8 cellular contexts compared by ENCODE assay signal in genomic region chr4:13483142-13484044, GRCh38. TPM values are rescaled to one million over a fixed set of nuclear protein-coding genes. Genes with fewer than 3 reads are reported as not detected.
A peak's percentile ranks its signal among the peaks of the same experiment; 100 is the strongest.
DNase-seq lines count a peak whose midpoint lies in the region; ATAC-seq and TF ChIP-seq lines count a peak whose summit lies in the region.

No MANE protein-coding gene starts in this region.

- peaks cover 5% of the 10 kb centered on the region for H3K36me3 ChIP-seq in DOHH2 (ENCODE audit: control insufficient read depth, low read length)
- H3K36me3 ChIP-seq in mammary epithelial cell (ENCODE audit: insufficient read depth, low read length) = peaks cover 2% of the 10 kb centered on the region
- peaks cover 3% of the 10 kb centered on the region; the same call in 1 of the 2 replicates for H3K36me3 ChIP-seq in iPS-20b (ENCODE audit: insufficient read depth, low read depth, low read length)
- H3K36me3 ChIP-seq in gastrocnemius medialis = no peaks in the 10 kb centered on the region

- H3K9ac ChIP-seq in mammary epithelial cell (ENCODE audit: insufficient read depth, low read length) (peak overlapping the region; percentile 99), iPS-20b (ENCODE audit: low read depth, low read length) (peak overlapping the region; percentile 96; the same call in 1 of the 2 replicates)

- no peaks in the 10 kb centered on the region for H3K9me2 ChIP-seq in DOHH2 (replicated peaks; ENCODE audit: control insufficient read depth, low read length)

- H3K27me3 ChIP-seq in DOHH2 (ENCODE audit: control insufficient read depth, low read length) (0 out of 2 replicates have a peak, but pooled peaks cover 4% of the 10 kb centered on the region), mammary epithelial cell (ENCODE audit: insufficient read depth, low read length) (no peaks in the 10 kb centered on the region), iPS-20b (ENCODE audit: insufficient read depth, low read length) (no peaks in the 10 kb centered on the region), gastrocnemius medialis (peaks cover 0 to 6% (median 0%) of the 10 kb centered on the region in 3 donors)

- CTCF ChIA-PET in mammary epithelial cell (lab: Charles Lee; ENCODE audit: low non-redundant PET) = no interaction called here

- TF ChIP-seq CTCF in DOHH2 (IDR thresholded peaks at IDR 0.05; ENCODE audit: low read depth, low read length, poor library complexity, severe bottlenecking) (no peak), mammary epithelial cell (conservative IDR thresholded peaks at IDR 0.05 in 1 of 2, IDR thresholded peaks at IDR 0.05 in 1 of 2; ENCODE audit: extremely low read depth in 1 of 2, insufficient read depth in 1 of 2, low read depth in 1 of 2, low read length in 2 of 2) (no peak), gastrocnemius medialis (IDR thresholded peaks at IDR 0.05 in 4 of 5, conservative IDR thresholded peaks at IDR 0.05 in 1 of 5) (no peak)

- H3K27ac ChIP-seq in DOHH2 (ENCODE audit: low read depth, low read length) (0 out of 2 replicates have a peak overlapping the region, but pooled peaks have one; percentile 20), mammary epithelial cell (ENCODE audit: insufficient read depth, low read depth, low read length) (peak overlapping the region; percentile 100), iPS-20b (ENCODE audit: low read length) (peak overlapping the region; percentile 29), gastrocnemius medialis (peak overlapping the region; percentile 86 to 94 (median 92))

- 0 out of 2 replicates have a peak, but pooled peaks cover 5% of the 10 kb centered on the region for H4K20me1 ChIP-seq in DOHH2 (ENCODE audit: control insufficient read depth, insufficient read depth, low read depth, low read length)
- no peaks in the 10 kb centered on the region for H4K20me1 ChIP-seq in mammary epithelial cell (ENCODE audit: insufficient read depth, low read length)

- H3K9me3 ChIP-seq in DOHH2 (ENCODE audit: control insufficient read depth, insufficient read depth, low read length) (no peaks in the 10 kb centered on the region), mammary epithelial cell (replicated peaks; ENCODE audit: insufficient read depth, low read length) (no peaks in the 10 kb centered on the region), iPS-20b (ENCODE audit: insufficient read depth, low read depth, low read length) (no peaks in the 10 kb centered on the region), gastrocnemius medialis (no peaks in the 10 kb centered on the region)

- peak overlapping the region; percentile 95 for H2AFZ ChIP-seq in mammary epithelial cell (ENCODE audit: low read depth, low read length)

- peaks cover 40% of the 10 kb centered on the region for H3K79me2 ChIP-seq in DOHH2 (ENCODE audit: control insufficient read depth, low read length)
- peaks cover 39% of the 10 kb centered on the region for H3K79me2 ChIP-seq in mammary epithelial cell (ENCODE audit: insufficient read depth, low read length)

- TSS peak; percentile 15 for BruUV-seq in mammary epithelial cell (replicated peaks; lab: Mats Ljungman, UMichigan)

- H3K4me1 ChIP-seq in DOHH2 (ENCODE audit: control insufficient read depth, low read length) = peaks cover 20% of the 10 kb centered on the region
- H3K4me1 ChIP-seq in mammary epithelial cell (ENCODE audit: insufficient read depth, low read length) = peaks cover 19% of the 10 kb centered on the region
- peaks cover 5% of the 10 kb centered on the region; the same call in 1 of the 2 replicates for H3K4me1 ChIP-seq in iPS-20b (ENCODE audit: insufficient read depth, low read length)
- peaks cover 16 to 23% of the 10 kb centered on the region in 2 donors for H3K4me1 ChIP-seq in gastrocnemius medialis

- H3F3A ChIP-seq in DOHH2 (ENCODE audit: control insufficient read depth, insufficient read depth) = no peaks in the 10 kb centered on the region

- no peak for TF ChIP-seq POLR2A in gastrocnemius medialis (IDR thresholded peaks at IDR 0.05)

- in situ Hi-C loops in mammary epithelial cell (cut with MboI; ENCODE audit: low sequenced_read_pairs in 2 of 2) (no loop called here), gastrocnemius medialis (cut with MboI; ENCODE audit: low sequenced_read_pairs in 4 of 4) (no loop called here)

- intact Hi-C loops in mammary epithelial cell (cut with micrococcal nuclease) = loop anchor here (2.0 to 10.0 kb wide), 4 partner anchors 44 to 1519 kb away; partner anchors contain the start of gene CPEB2
- intact Hi-C loops in gastrocnemius medialis (cut with DNase I; ENCODE audit: low total_unique reads) = loop anchor here (5.0 kb wide), 3 partner anchors 144 to 1984 kb away; partner anchors contain the start of genes BOD1L1, CC2D2A and CPEB2

- ATAC-seq in GM21423 (IDR thresholded peaks at IDR 0.05; ENCODE audit: unreplicated experiment) (peak; percentile 14), gastrocnemius medialis (peak; percentile 26 to 37)

- H3K4me3 ChIP-seq in DOHH2 (ENCODE audit: low read length) = peak overlapping the region; percentile 87
- peak overlapping the region; percentile 87 to 93 (median 91) for H3K4me3 ChIP-seq in mammary epithelial cell (replicated peaks in 1 of 3; ENCODE audit: insufficient read depth in 1 of 3, low read depth in 2 of 3, low read length in 3 of 3)
- H3K4me3 ChIP-seq in iPS-20b (ENCODE audit: low read length) = peak overlapping the region; percentile 85
- peak overlapping the region; percentile 83 to 98 (median 87) for H3K4me3 ChIP-seq in gastrocnemius medialis

- peak; percentile 65 for DNase-seq in HT-29 (ENCODE audit: low spot score)
- peak; percentile 32 for DNase-seq in SK-N-DZ (ENCODE audit: low spot score)
- peak; percentile 73 for DNase-seq in mammary epithelial cell
- DNase-seq in gastrocnemius medialis = peak; percentile 3 to 36
- no peak for DNase-seq in activated CD8-positive, alpha-beta memory T cell treated with anti-CD3 and anti-CD28 coated beads, Interleukin-2, amount 50 U/mL, for 4 hours

- H3K4me2 ChIP-seq in DOHH2 (ENCODE audit: low read length) (peak overlapping the region; percentile 92), mammary epithelial cell (ENCODE audit: insufficient read depth, low read depth, low read length) (peak overlapping the region; percentile 85)

- WGBS in mammary epithelial cell (ENCODE audit: low coverage, missing lambda C conversion rate) = 19% methylated on average over 21 of the region's 38 CpGs

- dilution Hi-C loops in mammary epithelial cell (cut with HindIII; ENCODE audit: low sequenced_read_pairs) = no loop called here

RNA-seq across cellular contexts. Expression of gene RAB28, which starts 0.7 kb away (rescaled TPM):
- total RNA-seq in HT-29 (2014; rRNA removed; shearing (Covaris generic)) = 6.4 and 6.7 TPM in 2 replicates
- polyA plus RNA-seq in SK-N-DZ (2014; cell fraction: cytosol; rRNA removed) = 21.3 and 22.6 TPM in 2 replicates
- 19.3 and 22.1 TPM in 2 replicates for polyA plus RNA-seq in SK-N-DZ (2014; cell fraction: nucleus; rRNA removed)
- 10 to 100 TPM; 13.0 to 20.0 TPM for total RNA-seq in mammary epithelial cell
- polyA plus RNA-seq in mammary epithelial cell = 9.6 TPM
- polyA minus RNA-seq in mammary epithelial cell = not detected
- total RNA-seq in gastrocnemius medialis = 1 to 10 TPM; 3.9 to 8.0 (median 6.7) TPM

Comparison
In these comparisons a context has a peak if more than half of its experiments do, and no peak if none do; other contexts are left out.
1. H3K27ac ChIP-seq: peak in every context shown above with its lines; median percentile 100 in mammary epithelial cell; 92 in gastrocnemius medialis; 29 in iPS-20b; 20 in DOHH2.